ENCODE assay signal across 9 cellular contexts in the genomic region with DNA sequence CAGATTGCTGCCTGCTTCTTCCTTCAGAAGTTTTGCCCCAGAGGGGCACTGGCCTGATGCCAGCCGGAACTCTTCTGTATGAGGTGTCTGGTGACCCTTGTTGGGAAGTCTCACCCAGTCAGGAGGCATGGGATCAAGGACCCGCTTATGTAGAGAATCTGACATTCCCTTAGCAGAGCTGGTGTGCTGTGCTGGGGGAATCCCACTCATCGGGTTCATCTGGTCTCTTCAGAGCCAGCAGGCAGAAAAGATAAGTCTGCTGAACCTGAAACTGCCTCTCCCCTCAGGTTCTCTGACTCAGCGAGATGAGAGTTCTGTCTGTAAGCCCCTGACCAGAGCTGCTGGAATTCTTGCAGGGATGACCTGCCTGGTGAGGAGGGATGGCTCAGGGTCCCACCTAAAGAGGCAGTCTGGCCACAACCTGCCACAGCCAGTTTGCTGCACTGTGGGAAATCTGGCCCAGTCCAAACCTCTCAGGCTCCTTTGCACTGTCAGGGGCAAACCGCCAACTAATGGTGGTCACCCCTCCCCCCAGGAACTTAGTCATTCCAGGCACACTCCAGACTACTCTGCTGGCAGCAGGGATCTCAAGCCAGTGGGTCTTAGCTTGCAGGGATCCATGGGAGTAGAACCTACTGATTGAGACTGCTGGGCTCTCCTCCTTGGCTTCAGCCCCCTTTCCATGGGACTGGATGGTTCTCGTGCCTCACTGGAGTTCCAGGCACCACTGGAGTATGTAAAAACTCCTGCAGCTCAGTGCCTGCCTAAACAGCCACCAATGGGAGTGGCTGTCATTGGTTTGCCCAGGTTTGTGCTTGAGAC. TPM values are rescaled to one million over a fixed set of nuclear protein-coding genes. Genes with fewer than 3 reads are reported as not detected.
DNase-seq lines count a peak whose midpoint lies in the region; ATAC-seq, FAIRE-seq and TF ChIP-seq lines count a peak whose summit lies in the region.
"Had no signal": no experiment of that assay in that cellular context is flagged by ENCODE, and none has a peak within 500 bp of the region (broad histone marks: within the 10 kb centered on the region; RNA-seq: fewer than 3 reads in every experiment).

No MANE protein-coding gene starts in this region.

- H3K27ac Mint-ChIP-seq in activated CD4-positive, alpha-beta T cell treated with anti-CD3 and anti-CD28 coated beads for 36 hours: peak overlapping the region; percentile 99
- H3K27ac Mint-ChIP-seq in osteocyte (ENCODE audit: unreplicated experiment): peak overlapping the region; percentile 74
- H3K27ac Mint-ChIP-seq: nephron had no signal

- peaks cover 47% of the 10 kb centered on the region for H3K4me1 Mint-ChIP-seq in activated CD4-positive, alpha-beta T cell treated with anti-CD3 and anti-CD28 coated beads for 36 hours
- peaks cover 20% of the 10 kb centered on the region for H3K4me1 Mint-ChIP-seq in osteocyte (ENCODE audit: unreplicated experiment)
- H3K4me1 Mint-ChIP-seq: nephron had no signal

- no peaks in the 10 kb centered on the region; the same call in 1 of the 2 replicates for H3K9me3 ChIP-seq in AG04450 (ENCODE audit: control insufficient read depth, insufficient read depth, low read length)

- DNase-seq in AG04450 (ENCODE audit: low read depth, low spot score) (peak; percentile 65), HTR-8/SVneo (ENCODE audit: insufficient read length, low spot score) (peak; percentile 59), erythroblast (lab: John Stamatoyannopoulos, UW) (peak; percentile 27 to 47), osteocyte (ENCODE audit: extremely low spot score, unreplicated experiment) (no peak), HuH-7 (ENCODE audit: low spot score) (no peak)
- DNase-seq in activated CD4-positive, alpha-beta T cell treated with anti-CD3 and anti-CD28 coated beads for 36 hours: peak; percentile 89

- no peak for TF ChIP-seq CTCF in AG04450 (IDR thresholded peaks at IDR 0.05; ENCODE audit: low read depth, low read length)
- no peak for TF ChIP-seq CTCF in osteocyte (IDR thresholded peaks at IDR 0.05)

- POLR2A ChIA-PET in AG04450 (lab: Yijun Ruan, JAX): no interaction called here
- POLR2A ChIA-PET in activated CD4-positive, alpha-beta T cell treated with anti-CD3 and anti-CD28 coated beads for 36 hours (lab: Charles Lee): interaction anchor here (0.8 to 3.9 kb wide), 11 partner anchors 10 to 87 kb away, joined by 3 to 31 read pairs (median 5); a partner anchor contains a TSS

- H3K27me3 ChIP-seq in AG04450 (ENCODE audit: control insufficient read depth, insufficient read depth, low read length): no peaks in the 10 kb centered on the region

- H3K4me3 Mint-ChIP-seq in activated CD4-positive, alpha-beta T cell treated with anti-CD3 and anti-CD28 coated beads for 36 hours: peak overlapping the region; percentile 93
- no peak overlapping the region for H3K4me3 Mint-ChIP-seq in osteocyte (ENCODE audit: unreplicated experiment)
- H3K4me3 Mint-ChIP-seq: nephron had no signal

- no peak for FAIRE-seq in HTR-8/SVneo (lab: Jason Lieb, UNC)

- intact Hi-C loops in activated CD4-positive, alpha-beta T cell treated with anti-CD3 and anti-CD28 coated beads for 36 hours (cut with DNase I, micrococcal nuclease): loop anchor here (1.0 to 10.0 kb wide), 5 partner anchors 23 to 1981 kb away; no protein-coding TSS in a partner anchor

- ATAC-seq in activated CD4-positive, alpha-beta T cell treated with anti-CD3 and anti-CD28 coated beads for 36 hours: peak; percentile 47
- ATAC-seq in HG03039 (IDR thresholded peaks at IDR 0.05; ENCODE audit: unreplicated experiment): no peak

- TF ChIP-seq POLR2A in GM19193 (IDR thresholded peaks at IDR 0.05; ENCODE audit: extremely low read depth, insufficient read depth, insufficient read length) (peak; percentile 56), erythroblast (IDR thresholded peaks at IDR 0.05; ENCODE audit: low read length) (no peak)

- H3K9me3 Mint-ChIP-seq in activated CD4-positive, alpha-beta T cell treated with anti-CD3 and anti-CD28 coated beads for 36 hours (ENCODE audit: low read depth): no peaks in the 10 kb centered on the region
- H3K9me3 Mint-ChIP-seq in osteocyte (ENCODE audit: unreplicated experiment): peaks cover 7% of the 10 kb centered on the region

- H3K4me3 ChIP-seq in AG04450 (ENCODE audit: low read depth, low read length): no peak overlapping the region; the same call in 1 of the 2 replicates

- peaks cover 90% of the 10 kb centered on the region for H3K36me3 Mint-ChIP-seq in activated CD4-positive, alpha-beta T cell treated with anti-CD3 and anti-CD28 coated beads for 36 hours (ENCODE audit: low read depth)
- peaks cover 15% of the 10 kb centered on the region for H3K36me3 Mint-ChIP-seq in osteocyte (ENCODE audit: unreplicated experiment)

- peak overlapping the region; percentile 65 for H3K27ac ChIP-seq in AG04450 (ENCODE audit: low read depth, low read length)

- no peaks in the 10 kb centered on the region for H3K27me3 Mint-ChIP-seq in activated CD4-positive, alpha-beta T cell treated with anti-CD3 and anti-CD28 coated beads for 36 hours
- H3K27me3 Mint-ChIP-seq in osteocyte (ENCODE audit: unreplicated experiment): no peaks in the 10 kb centered on the region

- CTCF ChIA-PET in AG04450 (lab: Charles Lee): no interaction called here
- CTCF ChIA-PET in activated CD4-positive, alpha-beta T cell treated with anti-CD3 and anti-CD28 coated beads for 36 hours (lab: Charles Lee): interaction anchor here (0.7 to 2.2 kb wide), 9 partner anchors 9 to 82 kb away, joined by 3 to 11 read pairs (median 4); no protein-coding TSS in a partner anchor

RNA-seq across cellular contexts. Expression of a gene that starts 4.1 kb away (rescaled TPM):
- polyA plus RNA-seq in AG04450 (2011; rRNA removed): 2.3 and 2.4 TPM in 2 replicates
- 1.8 and 2.8 TPM in 2 replicates for polyA minus RNA-seq in AG04450 (2011; rRNA and poly(A)+ RNA removed)
- total RNA-seq in activated CD4-positive, alpha-beta T cell treated with anti-CD3 and anti-CD28 coated beads for 36 hours: 100 to 1,000 TPM; 190 to 212 TPM
- total RNA-seq in osteocyte: 7.4 and 10.0 TPM in 2 replicates

RNA-seq across cellular contexts. Expression of a gene that starts 59.3 kb away (rescaled TPM):
- polyA plus RNA-seq in AG04450 (2011; rRNA removed): not detected in 2 replicates
- polyA minus RNA-seq in AG04450 (2011; rRNA and poly(A)+ RNA removed): not detected in 2 replicates
- total RNA-seq in activated CD4-positive, alpha-beta T cell treated with anti-CD3 and anti-CD28 coated beads for 36 hours: 1 to 10 TPM; 3.1 to 3.8 TPM
- total RNA-seq in osteocyte: not detected in 2 replicates

Comparison
In these comparisons a context has a peak if more than half of its experiments do, and no peak if none do; other contexts are left out.
1. DNase-seq: peak in AG04450 (single experiment), HTR-8/SVneo (single experiment), activated CD4-positive, alpha-beta T cell treated with anti-CD3 and anti-CD28 coated beads for 36 hours (single experiment) and erythroblast (2 of 2); none in osteocyte (single experiment) and HuH-7 (single experiment).
2. RNA of a gene that starts 4.1 kb away (total RNA-seq): 190 to 212 TPM in activated CD4-positive, alpha-beta T cell treated with anti-CD3 and anti-CD28 coated beads for 36 hours; 7.4 to 10.0 TPM in osteocyte; every median in the first group is over 10 times any median in the second.